26 cellular contexts compared by ENCODE assay signal in the genomic region with DNA sequence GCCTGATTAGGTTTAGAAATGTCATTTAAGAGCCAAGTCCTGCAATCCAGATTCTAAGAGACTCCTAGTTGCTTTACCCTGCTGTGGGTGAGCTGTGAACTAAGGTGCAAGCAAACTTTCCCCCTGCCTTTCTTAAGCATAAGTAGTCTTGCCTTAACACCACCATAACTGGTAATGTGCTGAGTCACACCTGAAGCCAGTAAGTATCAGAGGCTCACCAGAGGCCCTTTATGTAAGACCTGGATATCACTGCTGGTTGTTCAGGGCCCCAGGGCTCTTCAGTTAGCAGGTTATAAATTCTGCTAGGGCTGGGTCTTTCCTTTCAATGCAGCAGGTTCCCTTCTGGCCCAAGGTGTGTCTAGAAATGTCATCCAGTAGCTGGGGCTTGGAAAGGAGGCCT.
"Had no signal": no experiment of that assay in that cellular context is flagged by ENCODE, and none has a peak within 500 bp of the region (broad histone marks: within the 10 kb centered on the region; RNA-seq: fewer than 3 reads in every experiment).

No MANE protein-coding gene starts in this region.

- H3K27me3 ChIP-seq: ascending aorta, heart left ventricle, left lung, spleen had no signal

- FAIRE-seq: endothelial cell of umbilical vein, urothelium cell line had no signal

- DNase-seq: activated CD4-positive, alpha-beta T cell treated with anti-CD3 and anti-CD28 coated beads for 48 hours; activated CD4-positive, alpha-beta T cell treated with anti-CD3 and anti-CD28 coated beads, Interleukin-2, amount 50 U/mL, for 48 hours; activated CD8-positive, alpha-beta memory T cell treated with anti-CD3 and anti-CD28 coated beads for 24 hours; activated gamma-delta T cell; activated naive CD4-positive, alpha-beta T cell treated with anti-CD3 and anti-CD28 coated beads, Interleukin-2, amount 10 ng/mL, durations not matched to agents 7 days and 5 days; activated naive CD8-positive, alpha-beta T cell treated with anti-CD3 and anti-CD28 coated beads, Interleukin-2, amount 10 ng/mL, durations not matched to agents 7 days and 5 days; activated T-cell treated with anti-CD3 and anti-CD28 coated beads, Interleukin-2, amount 50 U/mL, for 1 hour; effector memory CD8-positive, alpha-beta T cell; foreskin fibroblast; heart left ventricle; left lung; lower lobe of right lung; spleen; stimulated activated naive CD4-positive, alpha-beta T cell treated with Interleukin-2 at 50 U/mL for 16 hours; T-helper 17 cell; T1000; trophoblast cell; WERI-Rb-1 had no signal

- H3K9me3 ChIP-seq: ascending aorta, lower lobe of right lung, thoracic aorta had no signal

- H3K36me3 ChIP-seq: ascending aorta, heart left ventricle, left lung, lower lobe of right lung, spleen, thoracic aorta, WERI-Rb-1 had no signal

- H3K27ac ChIP-seq: ascending aorta, coronary artery, heart left ventricle, left lung, lower lobe of right lung, spleen, thoracic aorta, WERI-Rb-1 had no signal

- H3K4me1 ChIP-seq: ascending aorta, heart left ventricle, left lung, lower lobe of right lung, spleen had no signal

- H3K4me3 ChIP-seq: ascending aorta, coronary artery, heart left ventricle, left lung, lower lobe of right lung, spleen, thoracic aorta had no signal

- ATAC-seq: activated CD4-positive, CD25-positive, alpha-beta regulatory T cell treated with anti-CD3 and anti-CD28 coated beads, Interleukin-2, amount 50 U/mL, for 24 hours; effector memory CD8-positive, alpha-beta T cell; esophagus mucosa; heart left ventricle; left lung; lower lobe of right lung; right cardiac atrium; T-helper 17 cell had no signal
